In genomic region chr5:159838551-159839222, GRCh38 we compare ENCODE assay signal across 17 cellular contexts.
"Had no signal": no experiment of that assay in that cellular context is flagged by ENCODE, and none has a peak within 500 bp of the region (broad histone marks: within the 10 kb centered on the region; RNA-seq: fewer than 3 reads in every experiment).

No MANE protein-coding gene starts in this region.

- H3K27ac ChIP-seq: body of pancreas, esophagus squamous epithelium, ovary, right lobe of liver had no signal

- H3K36me3 Mint-ChIP-seq: activated naive CD8-positive, alpha-beta T cell; naive thymus-derived CD4-positive, alpha-beta T cell; stimulated activated effector memory CD8-positive, alpha-beta T cell treated with anti-CD3 and anti-CD28 coated beads, Interleukin-12 subunit alpha, Interleukin-12 subunit beta, amount 100 ng/mL, for 72 hours had no signal

- H3K4me3 Mint-ChIP-seq: activated naive CD8-positive, alpha-beta T cell; naive thymus-derived CD4-positive, alpha-beta T cell; stimulated activated effector memory CD8-positive, alpha-beta T cell treated with anti-CD3 and anti-CD28 coated beads, Interleukin-12 subunit alpha, Interleukin-12 subunit beta, amount 100 ng/mL, for 72 hours had no signal

- H3K4me3 ChIP-seq: body of pancreas, esophagus squamous epithelium, ovary, right lobe of liver, smooth muscle cell had no signal

- H3K36me3 ChIP-seq: esophagus squamous epithelium, ovary, right lobe of liver had no signal

- ATAC-seq: body of pancreas; left cardiac atrium; naive thymus-derived CD4-positive, alpha-beta T cell; right lobe of liver; stimulated activated effector memory CD8-positive, alpha-beta T cell treated with anti-CD3 and anti-CD28 coated beads, Interleukin-12 subunit alpha, Interleukin-12 subunit beta, amount 100 ng/mL, for 72 hours had no signal

- DNase-seq: activated CD4-positive, alpha-beta T cell treated with anti-CD3 and anti-CD28 coated beads, Interleukin-2, amount 50 U/mL, for 48 hours; activated T-cell treated with anti-CD3 and anti-CD28 coated beads for 4 hours; amniotic stem cell; body of pancreas; central memory CD4-positive, alpha-beta T cell; cortex of kidney; esophagus squamous epithelium; left cardiac atrium; mesendoderm; naive thymus-derived CD4-positive, alpha-beta T cell; ovary; right lobe of liver; stimulated activated CD4-positive, alpha-beta T cell treated with anti-CD3 and anti-CD28 coated beads, Interleukin-4, amount 100 ng/mL, for 24 hours; T-helper 2 cell had no signal

- H3K27me3 ChIP-seq: body of pancreas, esophagus squamous epithelium, ovary, right lobe of liver had no signal

- H3K4me2 ChIP-seq: smooth muscle cell had no signal

- H3K27ac Mint-ChIP-seq: activated naive CD8-positive, alpha-beta T cell; naive thymus-derived CD4-positive, alpha-beta T cell; stimulated activated effector memory CD8-positive, alpha-beta T cell treated with anti-CD3 and anti-CD28 coated beads, Interleukin-12 subunit alpha, Interleukin-12 subunit beta, amount 100 ng/mL, for 72 hours had no signal

- H3K4me1 Mint-ChIP-seq: naive thymus-derived CD4-positive, alpha-beta T cell; stimulated activated effector memory CD8-positive, alpha-beta T cell treated with anti-CD3 and anti-CD28 coated beads, Interleukin-12 subunit alpha, Interleukin-12 subunit beta, amount 100 ng/mL, for 72 hours had no signal

- H3K9me3 ChIP-seq: body of pancreas, esophagus squamous epithelium, ovary, right lobe of liver had no signal

- H3K4me1 ChIP-seq: body of pancreas, right lobe of liver had no signal
